14 cellular contexts compared by ENCODE assay signal in genomic region chr3:4993276-4994143, GRCh38. TPM values are rescaled to one million over a fixed set of nuclear protein-coding genes. Genes with fewer than 3 reads are reported as not detected.
DNase-seq lines count a peak whose midpoint lies in the region; ATAC-seq and TF ChIP-seq lines count a peak whose summit lies in the region.
"Had no signal": no experiment of that assay in that cellular context is flagged by ENCODE, and none has a peak within 500 bp of the region (broad histone marks: within the 10 kb centered on the region; RNA-seq: fewer than 3 reads in every experiment).

No MANE protein-coding gene starts in this region.

- DNase-seq in HFFc6 = no peak
- DNase-seq in WERI-Rb-1 = no peak
- DNase-seq in epithelial cell of prostate (ENCODE audit: low read depth, low spot score) = no peak
- DNase-seq in gastrocnemius medialis = peak in 1 of 2 donors; percentile 50
- DNase-seq in stimulated activated CD4-positive, alpha-beta T cell treated with anti-CD3 and anti-CD28 coated beads, Interleukin-1b, Interleukin-23, amount 100 ng/mL, for 48 hours = no peak
- DNase-seq: activated CD4-positive, CD25-positive, alpha-beta regulatory T cell; activated T-cell treated with anti-CD3 and anti-CD28 coated beads, Interleukin-2, amount 50 U/mL, for 1 hour; C1 segment of cervical spinal cord; DND-41; foreskin melanocyte; posterior cingulate gyrus had no signal

- intact Hi-C loops in gastrocnemius medialis (cut with DNase I; ENCODE audit: low total_unique reads) = no loop called here

- H3K36me3 ChIP-seq in WERI-Rb-1 = no peaks in the 10 kb centered on the region
- no peaks in the 10 kb centered on the region for H3K36me3 ChIP-seq in gastrocnemius medialis

- H3K4me3 ChIP-seq in WERI-Rb-1 (ENCODE audit: low read depth, low read length) (no peak overlapping the region), gastrocnemius medialis (no peak overlapping the region)

- no peaks in the 10 kb centered on the region for H3K36me3 Mint-ChIP-seq in HFFc6 (ENCODE audit: low read depth)

- H3K4me1 Mint-ChIP-seq in HFFc6 (ENCODE audit: low read depth) = peaks cover 48% of the 10 kb centered on the region

- no peak overlapping the region for H3K4me3 Mint-ChIP-seq in HFFc6

- peaks cover 31 to 50% of the 10 kb centered on the region in 2 donors for H3K4me1 ChIP-seq in gastrocnemius medialis

- in situ Hi-C loops in gastrocnemius medialis (cut with MboI; ENCODE audit: low sequenced_read_pairs in 4 of 4) = loop anchor here in 1 of 4 donors (25.0 kb wide), 1 partner anchor 194 kb away; the partner anchor contains the start of gene EDEM1

- no peaks in the 10 kb centered on the region for H3K27me3 Mint-ChIP-seq in HFFc6 (ENCODE audit: insufficient read depth)

- H3K27ac ChIP-seq in WERI-Rb-1 = peak overlapping the region; percentile 88
- peak overlapping the region; percentile 98 for H3K27ac ChIP-seq in epithelial cell of prostate
- peak overlapping the region; percentile 96 to 100 (median 99) for H3K27ac ChIP-seq in gastrocnemius medialis

- TF ChIP-seq CTCF in HFFc6 (IDR thresholded peaks at IDR 0.05) (no peak), WERI-Rb-1 (IDR thresholded peaks at IDR 0.05; ENCODE audit: low read depth, low read length) (no peak), gastrocnemius medialis (IDR thresholded peaks at IDR 0.05 in 4 of 5, conservative IDR thresholded peaks at IDR 0.05 in 1 of 5) (no peak)

- H3K9me3 ChIP-seq in WERI-Rb-1 (ENCODE audit: severe bottlenecking) (no peaks in the 10 kb centered on the region), gastrocnemius medialis (no peaks in the 10 kb centered on the region)

- no peaks in the 10 kb centered on the region for H3K27me3 ChIP-seq in WERI-Rb-1 (ENCODE audit: insufficient read depth, low read depth, severe bottlenecking)
- H3K27me3 ChIP-seq in gastrocnemius medialis = no peaks in the 10 kb centered on the region

- no peak for ATAC-seq in gastrocnemius medialis
- ATAC-seq in GM21786 (IDR thresholded peaks at IDR 0.05; ENCODE audit: unreplicated experiment) = no peak
- ATAC-seq in HG03439 (IDR thresholded peaks at IDR 0.05; ENCODE audit: unreplicated experiment) = no peak
- no peak for ATAC-seq in GM21825 (IDR thresholded peaks at IDR 0.05; ENCODE audit: unreplicated experiment)

- H3K9me3 Mint-ChIP-seq in HFFc6 = no peaks in the 10 kb centered on the region

- TF ChIP-seq POLR2A in gastrocnemius medialis (IDR thresholded peaks at IDR 0.05) = peak in 1 of 2 donors; percentile 15

- H3K27ac Mint-ChIP-seq in HFFc6 = peak overlapping the region; percentile 59

RNA-seq across cellular contexts. Expression of gene BHLHE40, which starts 14.3 kb away (rescaled TPM):
- 10 to 100 TPM; 10.2 to 11.8 (median 10.7) TPM for total RNA-seq in HFFc6 (2021; fragmentation: NEBNext Ultra II Directional; extraction: Animal tissue kit (Norgen Biotek cat#: 25700))
- 10 to 100 TPM; 19.2 to 96.7 (median 45.3) TPM for total RNA-seq in gastrocnemius medialis
